Comparison of ENCODE assay signal across 8 cellular contexts in the genomic region with DNA sequence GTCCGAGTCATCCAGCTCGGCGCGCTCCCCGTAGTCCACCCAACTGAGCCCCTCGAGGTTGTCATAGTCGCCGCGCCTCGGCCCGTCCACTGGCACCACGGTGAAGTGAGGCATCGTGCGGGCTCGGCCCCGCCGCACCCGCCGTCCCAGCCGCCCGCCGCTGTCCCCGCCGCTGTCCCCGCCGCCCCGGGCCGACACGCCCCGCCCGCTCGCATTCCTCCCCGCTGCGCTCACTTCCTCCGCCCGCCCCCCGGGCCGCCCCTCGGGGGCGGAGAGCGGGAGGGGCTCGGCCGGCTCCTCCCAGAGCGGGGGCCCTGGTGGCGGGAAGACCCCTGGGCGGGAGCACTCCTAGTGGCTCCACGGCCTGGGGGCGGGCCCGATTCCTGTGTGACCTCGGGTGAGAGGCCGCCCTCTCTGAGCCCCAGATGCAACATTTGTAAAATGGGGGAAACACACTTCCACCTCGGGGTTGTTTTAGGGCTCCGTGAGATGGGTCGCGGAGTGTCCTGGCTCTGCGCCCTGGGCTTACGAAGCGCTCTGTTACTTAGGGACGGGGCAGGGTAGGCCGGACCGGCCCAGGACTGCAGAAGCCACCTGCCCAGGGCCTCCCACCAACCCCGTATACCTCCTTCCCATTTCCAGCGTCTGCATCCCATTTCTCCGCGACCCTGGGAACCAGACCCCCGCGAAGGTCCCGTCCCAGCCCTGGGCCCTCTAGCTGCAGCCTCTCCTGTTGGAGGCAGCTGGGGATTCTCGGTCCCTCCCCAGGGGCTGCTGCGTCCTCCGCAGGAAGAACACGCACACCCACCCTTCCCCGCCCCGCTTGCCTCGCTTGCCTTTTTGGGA. TPM values are rescaled to one million over a fixed set of nuclear protein-coding genes. Genes with fewer than 3 reads are reported as not detected.
DNase-seq lines count a peak whose midpoint lies in the region; ATAC-seq, FAIRE-seq and TF ChIP-seq lines count a peak whose summit lies in the region.

TSS of gene SLC12A4 (minus strand) at position 198 of the 846 bp plus-strand sequence. CDS start at position 114, 84 bp downstream.

- no peaks in the 10 kb centered on the region for H3K36me3 Mint-ChIP-seq in T-helper 17 cell (ENCODE audit: low read depth)

- H3K27me3 ChIP-seq in psoas muscle (ENCODE audit: insufficient read depth in 3 of 3, low read length in 2 of 3): no peaks in the 10 kb centered on the region

- H3K4me3 Mint-ChIP-seq in T-helper 17 cell: peak within 1 kb of the TSS; percentile 98

- TF ChIP-seq EP300 in Ishikawa (IDR thresholded peaks at IDR 0.05; ENCODE audit: borderline replicate concordance): no peak

- H3K9me3 ChIP-seq in T-helper 17 cell (ENCODE audit: control insufficient read depth, low read length, poor library complexity, severe bottlenecking): no peaks in the 10 kb centered on the region
- H3K9me3 ChIP-seq in psoas muscle: no peaks in the 10 kb centered on the region

- TF ChIP-seq CTCF in D721Med (IDR thresholded peaks at IDR 0.05; ENCODE audit: insufficient read depth, missing control alignments) (no peak), psoas muscle (IDR thresholded peaks at IDR 0.05) (no peak)

- WGBS in psoas muscle, 3 donors: 4 to 10% (median 9%) methylated on average over 27 to 75 of the region's 75 CpGs

- peak within 1 kb of the TSS; percentile 88 for H3K4me3 ChIP-seq in psoas muscle

- ATAC-seq in GM21528 (IDR thresholded peaks at IDR 0.05; ENCODE audit: low FRiP score, unreplicated experiment) (peak; percentile 80), T-helper 17 cell (peak; percentile 91), left cardiac atrium (peak; percentile 91 to 93), psoas muscle (peak; percentile 61 to 83 (median 73))

- H3K27ac ChIP-seq in psoas muscle: peak within 1 kb of the TSS; percentile 91

- DNase-seq in D721Med (ENCODE audit: insufficient read length, low spot score) (peak; percentile 76), T-helper 17 cell (peak; percentile 78 to 87 (median 87)), amniotic epithelial cell (ENCODE audit: low read depth) (peak; percentile 63), left cardiac atrium (peak; percentile 91), psoas muscle (peak; percentile 89 to 93), urothelium cell line (ENCODE audit: low spot score) (peak; percentile 95)

- intact Hi-C loops in left cardiac atrium (cut with DNase I) (no loop called here), psoas muscle (cut with DNase I) (no loop called here)

- H3K4me1 Mint-ChIP-seq in T-helper 17 cell: peaks cover 17% of the 10 kb centered on the region

- FAIRE-seq in D721Med (lab: Jason Lieb, UNC) (no peak), urothelium cell line (lab: Jason Lieb, UNC) (no peak)

- H3K27me3 Mint-ChIP-seq in T-helper 17 cell: no peaks in the 10 kb centered on the region

- H3K4me1 ChIP-seq in psoas muscle: peaks cover 38% of the 10 kb centered on the region

- H3K27ac Mint-ChIP-seq in T-helper 17 cell: peak within 1 kb of the TSS; percentile 92

- H3K36me3 ChIP-seq in psoas muscle (ENCODE audit: insufficient read depth in 1 of 2, low read depth in 1 of 2): no peaks in the 10 kb centered on the region

- no peak for TF ChIP-seq RAD21 in Ishikawa (IDR thresholded peaks at IDR 0.05; ENCODE audit: low read depth)

TF ChIP-seq in Ishikawa, 13 proteins besides CTCF, POLR2A, EP300 and RAD21:
- TF ChIP-seq FOXM1 (IDR thresholded peaks at IDR 0.05; ENCODE audit: borderline replicate concordance, low read depth) (no peak), CREB1 (IDR thresholded peaks at IDR 0.05; ENCODE audit: low read depth) (no peak), YY1 (IDR thresholded peaks at IDR 0.05; ENCODE audit: low read depth) (no peak), ZBTB7A (IDR thresholded peaks at IDR 0.05; ENCODE audit: low read depth) (peak; percentile 98), TEAD4 (IDR thresholded peaks at IDR 0.05) (peak; percentile 76), TAF1 (IDR thresholded peaks at IDR 0.05; ENCODE audit: low read depth) (peak; percentile 35; the same call in 1 of the 2 replicates)
- TF ChIP-seq, protein P1, sequence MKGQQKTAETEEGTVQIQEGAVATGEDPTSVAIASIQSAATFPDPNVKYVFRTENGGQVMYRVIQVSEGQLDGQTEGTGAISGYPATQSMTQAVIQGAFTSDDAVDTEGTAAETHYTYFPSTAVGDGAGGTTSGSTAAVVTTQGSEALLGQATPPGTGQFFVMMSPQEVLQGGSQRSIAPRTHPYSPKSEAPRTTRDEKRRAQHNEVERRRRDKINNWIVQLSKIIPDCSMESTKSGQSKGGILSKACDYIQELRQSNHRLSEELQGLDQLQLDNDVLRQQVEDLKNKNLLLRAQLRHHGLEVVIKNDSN (IDR thresholded peaks at IDR 0.05): no peak
- TF ChIP-seq, protein P2, sequence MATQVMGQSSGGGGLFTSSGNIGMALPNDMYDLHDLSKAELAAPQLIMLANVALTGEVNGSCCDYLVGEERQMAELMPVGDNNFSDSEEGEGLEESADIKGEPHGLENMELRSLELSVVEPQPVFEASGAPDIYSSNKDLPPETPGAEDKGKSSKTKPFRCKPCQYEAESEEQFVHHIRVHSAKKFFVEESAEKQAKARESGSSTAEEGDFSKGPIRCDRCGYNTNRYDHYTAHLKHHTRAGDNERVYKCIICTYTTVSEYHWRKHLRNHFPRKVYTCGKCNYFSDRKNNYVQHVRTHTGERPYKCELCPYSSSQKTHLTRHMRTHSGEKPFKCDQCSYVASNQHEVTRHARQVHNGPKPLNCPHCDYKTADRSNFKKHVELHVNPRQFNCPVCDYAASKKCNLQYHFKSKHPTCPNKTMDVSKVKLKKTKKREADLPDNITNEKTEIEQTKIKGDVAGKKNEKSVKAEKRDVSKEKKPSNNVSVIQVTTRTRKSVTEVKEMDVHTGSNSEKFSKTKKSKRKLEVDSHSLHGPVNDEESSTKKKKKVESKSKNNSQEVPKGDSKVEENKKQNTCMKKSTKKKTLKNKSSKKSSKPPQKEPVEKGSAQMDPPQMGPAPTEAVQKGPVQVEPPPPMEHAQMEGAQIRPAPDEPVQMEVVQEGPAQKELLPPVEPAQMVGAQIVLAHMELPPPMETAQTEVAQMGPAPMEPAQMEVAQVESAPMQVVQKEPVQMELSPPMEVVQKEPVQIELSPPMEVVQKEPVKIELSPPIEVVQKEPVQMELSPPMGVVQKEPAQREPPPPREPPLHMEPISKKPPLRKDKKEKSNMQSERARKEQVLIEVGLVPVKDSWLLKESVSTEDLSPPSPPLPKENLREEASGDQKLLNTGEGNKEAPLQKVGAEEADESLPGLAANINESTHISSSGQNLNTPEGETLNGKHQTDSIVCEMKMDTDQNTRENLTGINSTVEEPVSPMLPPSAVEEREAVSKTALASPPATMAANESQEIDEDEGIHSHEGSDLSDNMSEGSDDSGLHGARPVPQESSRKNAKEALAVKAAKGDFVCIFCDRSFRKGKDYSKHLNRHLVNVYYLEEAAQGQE (IDR thresholded peaks at IDR 0.05; ENCODE audit: low read depth): no peak

RNA-seq across cellular contexts. Expression of gene SLC12A4, which starts in this region (rescaled TPM):
- total RNA-seq in T-helper 17 cell (10 to 100 TPM; 19.5 to 24.3 TPM), left cardiac atrium (10 to 100 TPM; 52.0 to 98.2 TPM), psoas muscle (10 to 100 TPM; 24.1 to 89.5 (median 34.9) TPM)
- polyA plus RNA-seq in psoas muscle: 10 to 100 TPM; 18.3 to 34.8 (median 26.0) TPM

Comparison
In these comparisons a context has a peak if more than half of its experiments do, and no peak if none do; other contexts are left out.
1. Peak in every context shown above with its lines: DNase-seq, ATAC-seq, H3K4me3 ChIP-seq and H3K27ac ChIP-seq.